Comparison of ENCODE assay signal across 1 cellular context in genomic region chr1:43729816-43730463, GRCh38.
TF ChIP-seq lines count a peak whose summit lies in the region.

No MANE protein-coding gene starts in this region.

TF ChIP-seq in K562, 482 proteins besides CTCF, POLR2A, EP300 and RAD21 (continued from another document):
- no peak for TF ChIP-seq RERE (CRISPR knock-in tag; IDR thresholded peaks at IDR 0.05; ENCODE audit: borderline replicate concordance)
- TF ChIP-seq RBM34 (IDR thresholded peaks at IDR 0.05; ENCODE audit: borderline replicate concordance, insufficient read depth, low read length), result no peak
- no peak for TF ChIP-seq ZNF354B (CRISPR knock-in tag; IDR thresholded peaks at IDR 0.05)
- TF ChIP-seq DIDO1 (tag; IDR thresholded peaks at IDR 0.05; ENCODE audit: low read depth), result no peak
- no peak for TF ChIP-seq TCFL5 (CRISPR knock-in tag; conservative IDR thresholded peaks at IDR 0.05)
- no peak for TF ChIP-seq TCF7L2 (IDR thresholded peaks at IDR 0.05; ENCODE audit: low read depth, low read length)
- TF ChIP-seq SAFB (IDR thresholded peaks at IDR 0.05; ENCODE audit: borderline replicate concordance, low read depth, low read length), result no peak
- TF ChIP-seq ARID1B (IDR thresholded peaks at IDR 0.05), result no peak
- TF ChIP-seq ZBTB43 (CRISPR knock-in tag; IDR thresholded peaks at IDR 0.05), result no peak
- no peak for TF ChIP-seq ZNF217 (CRISPR knock-in tag; IDR thresholded peaks at IDR 0.05)
- no peak for TF ChIP-seq ZNF311 (CRISPR knock-in tag; IDR thresholded peaks at IDR 0.05)
- no peak for TF ChIP-seq SPI1 (IDR thresholded peaks at IDR 0.05; ENCODE audit: borderline replicate concordance, low read depth, low read length)
- no peak for TF ChIP-seq THRA (IDR thresholded peaks at IDR 0.05)
